ENCODE assay signal across 8 cellular contexts in the genomic region with DNA sequence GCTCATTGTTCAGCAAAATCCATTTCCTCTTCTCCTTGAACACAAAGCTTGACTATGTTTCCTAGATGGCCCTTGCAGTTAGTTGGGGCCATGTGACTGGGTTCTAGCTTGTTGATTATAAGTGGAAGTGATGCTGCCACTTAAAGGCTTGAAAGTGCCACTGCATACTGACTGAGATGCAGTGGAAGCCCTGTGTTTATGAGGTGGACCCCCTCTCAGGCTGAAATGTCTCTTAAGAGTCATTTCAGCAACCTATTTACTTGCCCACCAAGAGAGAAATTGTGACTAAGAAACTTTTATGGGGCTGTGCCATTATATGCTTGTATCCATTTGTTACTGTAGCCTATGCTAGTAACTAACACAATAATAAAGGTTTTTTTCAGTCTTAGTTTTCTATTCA. TPM values are rescaled to one million over a fixed set of nuclear protein-coding genes. Genes with fewer than 3 reads are reported as not detected.
DNase-seq lines count a peak whose midpoint lies in the region; ATAC-seq and TF ChIP-seq lines count a peak whose summit lies in the region.

No MANE protein-coding gene starts in this region.

- no peak for DNase-seq in CD4-positive, alpha-beta T cell
- DNase-seq in head of caudate nucleus, result peak in 28 of 42 donors; percentile 29 to 84 (median 62)
- DNase-seq in AG20443 (ENCODE audit: low spot score), result no peak
- no peak for DNase-seq in SHP77 treated with DMSO at 0.1 percent for 48 hours (lab: John Stamatoyannopoulos, UW)

- no peak overlapping the region for H3K27ac ChIP-seq in CD4-positive, alpha-beta T cell (ENCODE audit: low read depth, low read length)
- H3K27ac ChIP-seq in SU-DHL-6 (ENCODE audit: low read depth, low read length), result no peak overlapping the region

- no peaks in the 10 kb centered on the region for H3K27me3 ChIP-seq in CD4-positive, alpha-beta T cell (ENCODE audit: control insufficient read depth, insufficient read depth, low read length)
- H3K27me3 ChIP-seq in SU-DHL-6 (ENCODE audit: low read length), result no peaks in the 10 kb centered on the region

- POLR2A ChIA-PET in CD4-positive, alpha-beta T cell (lab: Charles Lee), result interaction anchor here (0.9 to 2.3 kb wide), 7 partner anchors 8 to 47 kb away, joined by 4 to 11 read pairs (median 6); partner anchors contain the start of gene ANP32A

- no peaks in the 10 kb centered on the region for H3K9me2 ChIP-seq in SU-DHL-6 (replicated peaks; ENCODE audit: insufficient read depth, low read length)

- H4K20me1 ChIP-seq in SU-DHL-6 (ENCODE audit: low read depth, low read length), result no peaks in the 10 kb centered on the region; the same call in 1 of the 2 replicates

- H3K4me2 ChIP-seq in SU-DHL-6 (ENCODE audit: low read depth, low read length, poor library complexity, severe bottlenecking), result no peak overlapping the region

- H3K4me3 Mint-ChIP-seq in CD4-positive, alpha-beta T cell, result no peak overlapping the region
- H3K4me3 Mint-ChIP-seq in stimulated activated memory B cell treated with anti-CD40 and anti-IgM and Interleukin-4, amounts not matched to agents 10 μg/mL and 1 μg/mL and 100 μg/mL, for 72 hours, result no peak overlapping the region

- no peaks in the 10 kb centered on the region for H3K9me3 ChIP-seq in CD4-positive, alpha-beta T cell (ENCODE audit: control insufficient read depth, low read length)
- H3K9me3 ChIP-seq in SU-DHL-6 (ENCODE audit: insufficient read depth, low read length), result no peaks in the 10 kb centered on the region

- peak; percentile 64 for ATAC-seq in CD4-positive, alpha-beta T cell (ENCODE audit: poor library complexity)
- ATAC-seq in GM21526 (IDR thresholded peaks at IDR 0.05; ENCODE audit: low FRiP score, unreplicated experiment), result peak; percentile 69
- ATAC-seq in stimulated activated memory B cell treated with anti-CD40 and anti-IgM and Interleukin-4, amounts not matched to agents 10 μg/mL and 1 μg/mL and 100 μg/mL, for 72 hours, result peak; percentile 62
- no peak for ATAC-seq in GM18861 (IDR thresholded peaks at IDR 0.05; ENCODE audit: unreplicated experiment)

- H3F3A ChIP-seq in SU-DHL-6 (ENCODE audit: insufficient read depth), result no peaks in the 10 kb centered on the region

- H3K9ac ChIP-seq in SU-DHL-6 (ENCODE audit: low read length), result no peak overlapping the region

- CTCF ChIA-PET in CD4-positive, alpha-beta T cell (lab: Charles Lee), result interaction anchor here (0.6 to 1.9 kb wide), 9 partner anchors 9 to 46 kb away, joined by 3 to 19 read pairs (median 4); partner anchors contain the start of gene ANP32A

- no peak overlapping the region for H3K4me3 ChIP-seq in SU-DHL-6 (ENCODE audit: insufficient read depth, low read length, poor library complexity, severe bottlenecking)

- no peaks in the 10 kb centered on the region for H3K36me3 ChIP-seq in SU-DHL-6 (ENCODE audit: low read length)

- H3K27ac Mint-ChIP-seq in CD4-positive, alpha-beta T cell, result no peak overlapping the region
- no peak overlapping the region for H3K27ac Mint-ChIP-seq in stimulated activated memory B cell treated with anti-CD40 and anti-IgM and Interleukin-4, amounts not matched to agents 10 μg/mL and 1 μg/mL and 100 μg/mL, for 72 hours

- no peaks in the 10 kb centered on the region for H3K79me2 ChIP-seq in SU-DHL-6 (ENCODE audit: insufficient read depth, low read length)

- no peaks in the 10 kb centered on the region for H3K9me3 Mint-ChIP-seq in CD4-positive, alpha-beta T cell
- H3K9me3 Mint-ChIP-seq in stimulated activated memory B cell treated with anti-CD40 and anti-IgM and Interleukin-4, amounts not matched to agents 10 μg/mL and 1 μg/mL and 100 μg/mL, for 72 hours, result no peaks in the 10 kb centered on the region

- H3K27me3 Mint-ChIP-seq in CD4-positive, alpha-beta T cell, result no peaks in the 10 kb centered on the region
- peaks cover 9% of the 10 kb centered on the region for H3K27me3 Mint-ChIP-seq in stimulated activated memory B cell treated with anti-CD40 and anti-IgM and Interleukin-4, amounts not matched to agents 10 μg/mL and 1 μg/mL and 100 μg/mL, for 72 hours

- H3K36me3 Mint-ChIP-seq in CD4-positive, alpha-beta T cell (ENCODE audit: low read depth), result no peaks in the 10 kb centered on the region
- no peaks in the 10 kb centered on the region for H3K36me3 Mint-ChIP-seq in stimulated activated memory B cell treated with anti-CD40 and anti-IgM and Interleukin-4, amounts not matched to agents 10 μg/mL and 1 μg/mL and 100 μg/mL, for 72 hours

- H2AFZ ChIP-seq in SU-DHL-6 (ENCODE audit: low read depth, low read length, severe bottlenecking), result no peak overlapping the region

- peak; percentile 61 for TF ChIP-seq CTCF in CD4-positive, alpha-beta T cell (IDR thresholded peaks at IDR 0.05)
- TF ChIP-seq CTCF in SU-DHL-6 (IDR thresholded peaks at IDR 0.05; ENCODE audit: insufficient read depth, low read length, poor library complexity, severe bottlenecking), result peak; percentile 52

- peaks cover 19% of the 10 kb centered on the region for H3K4me1 Mint-ChIP-seq in CD4-positive, alpha-beta T cell (ENCODE audit: low read depth)
- no peaks in the 10 kb centered on the region for H3K4me1 Mint-ChIP-seq in stimulated activated memory B cell treated with anti-CD40 and anti-IgM and Interleukin-4, amounts not matched to agents 10 μg/mL and 1 μg/mL and 100 μg/mL, for 72 hours

- intact Hi-C loops in CD4-positive, alpha-beta T cell (cut with DNase I, micrococcal nuclease), result loop anchor here (1.0 to 2.0 kb wide), 2 partner anchors 46 to 98 kb away; no protein-coding TSS in a partner anchor
- intact Hi-C loops in head of caudate nucleus (cut with DNase I), result loop anchor here (5.0 to 10.0 kb wide), 2 partner anchors 46 to 107 kb away; no protein-coding TSS in a partner anchor

RNA-seq across cellular contexts. Expression of gene ANP32A, which starts 8.4 kb away (rescaled TPM):
- 10 to 100 TPM; 55.1 to 57.3 TPM for total RNA-seq in CD4-positive, alpha-beta T cell

Comparison
In these comparisons a context has a peak if more than half of its experiments do, and no peak if none do; other contexts are left out.
1. DNase-seq: peak in head of caudate nucleus (28 of 42); none in CD4-positive, alpha-beta T cell (0 of 10), AG20443 (single experiment) and SHP77 treated with DMSO at 0.1 percent for 48 hours (single experiment).